11 cellular contexts compared by ENCODE assay signal in the genomic region with DNA sequence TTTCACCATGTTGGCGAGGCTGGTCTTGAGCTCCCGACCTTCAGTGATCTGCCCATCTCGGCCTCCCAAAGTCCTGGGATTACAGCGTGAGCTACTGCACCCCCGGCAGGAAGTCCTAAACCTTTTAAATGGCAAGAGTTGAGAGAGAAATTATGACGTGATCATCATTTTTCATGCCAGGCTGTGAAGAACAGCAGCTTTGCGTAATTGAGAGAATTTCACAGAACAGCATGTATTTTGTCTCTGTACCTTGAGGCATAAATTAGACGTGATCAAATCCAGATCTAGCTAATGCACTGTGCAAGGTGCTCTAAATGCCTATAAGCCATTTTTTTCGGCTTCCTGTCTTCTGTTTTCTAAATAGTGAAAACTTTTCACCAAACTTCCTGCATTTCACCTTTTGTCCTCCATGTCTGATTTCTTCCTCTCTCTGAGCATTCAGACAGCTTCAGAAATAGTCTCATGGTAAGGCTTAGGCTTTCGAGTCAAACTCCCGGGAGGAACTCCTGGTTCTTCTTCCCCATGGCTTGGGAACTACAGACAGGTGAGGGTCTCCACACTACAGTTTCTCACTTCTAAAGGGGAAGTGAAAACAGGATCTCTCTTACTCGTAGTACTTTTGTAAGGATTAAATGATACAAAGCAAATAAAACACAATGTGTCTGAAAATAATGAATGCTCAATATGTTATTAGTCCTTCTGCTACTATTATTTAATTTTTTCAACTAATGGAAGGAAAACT. TPM values are rescaled to one million over a fixed set of nuclear protein-coding genes. Genes with fewer than 3 reads are reported as not detected.
DNase-seq lines count a peak whose midpoint lies in the region; ATAC-seq lines count a peak whose summit lies in the region.
"Had no signal": no experiment of that assay in that cellular context is flagged by ENCODE, and none has a peak within 500 bp of the region (broad histone marks: within the 10 kb centered on the region; RNA-seq: fewer than 3 reads in every experiment).

No MANE protein-coding gene starts in this region.

- peak overlapping the region; percentile 7 for H3K27ac ChIP-seq in temporal lobe (ENCODE audit: low read depth, low read length)
- H3K27ac ChIP-seq: cardiac muscle cell, vagina had no signal

- ATAC-seq in effector memory CD8-positive, alpha-beta T cell (replicated peaks), result peak; percentile 47
- ATAC-seq in HG03571 (IDR thresholded peaks at IDR 0.05; ENCODE audit: unreplicated experiment) (no peak), HG03457 (IDR thresholded peaks at IDR 0.05; ENCODE audit: unreplicated experiment) (no peak)

- H3K27ac Mint-ChIP-seq in activated naive CD4-positive, alpha-beta T cell treated with anti-CD3 and anti-CD28 coated beads, Interleukin-2, amount 10 ng/mL, durations not matched to agents 7 days and 5 days, result peak overlapping the region; percentile 55
- peak overlapping the region; percentile 5 to 73 for H3K27ac Mint-ChIP-seq in effector memory CD8-positive, alpha-beta T cell

- CTCF ChIA-PET in activated naive CD4-positive, alpha-beta T cell treated with anti-CD3 and anti-CD28 coated beads, Interleukin-2, amount 10 ng/mL, durations not matched to agents 7 days and 5 days (lab: Charles Lee), result no interaction called here

- H3K4me3 Mint-ChIP-seq in activated naive CD4-positive, alpha-beta T cell treated with anti-CD3 and anti-CD28 coated beads, Interleukin-2, amount 10 ng/mL, durations not matched to agents 7 days and 5 days, result peak overlapping the region; percentile 16
- peak overlapping the region in 1 of 2 donors; percentile 48 for H3K4me3 Mint-ChIP-seq in effector memory CD8-positive, alpha-beta T cell

- H3K9me3 Mint-ChIP-seq in activated naive CD4-positive, alpha-beta T cell treated with anti-CD3 and anti-CD28 coated beads, Interleukin-2, amount 10 ng/mL, durations not matched to agents 7 days and 5 days, result no peaks in the 10 kb centered on the region
- H3K9me3 Mint-ChIP-seq in effector memory CD8-positive, alpha-beta T cell, result no peaks in the 10 kb centered on the region

- no peak for DNase-seq in activated naive CD4-positive, alpha-beta T cell treated with anti-CD3 and anti-CD28 coated beads, Interleukin-2, amount 10 ng/mL, durations not matched to agents 7 days and 5 days
- no peak for DNase-seq in activated naive CD4-positive, alpha-beta T cell treated with anti-CD3 and anti-CD28 coated beads, Interleukin-2, amount 50 U/mL, for 16 hours
- DNase-seq in SK-N-DZ (ENCODE audit: low spot score) (peak; percentile 18), NCI-H748 treated with DMSO at 0.1 percent for 48 hours (lab: John Stamatoyannopoulos, UW) (no peak)
- DNase-seq in effector memory CD8-positive, alpha-beta T cell, result no peak
- DNase-seq: AML-193 had no signal

- peaks cover 3% of the 10 kb centered on the region for H3K36me3 Mint-ChIP-seq in activated naive CD4-positive, alpha-beta T cell treated with anti-CD3 and anti-CD28 coated beads, Interleukin-2, amount 10 ng/mL, durations not matched to agents 7 days and 5 days
- H3K36me3 Mint-ChIP-seq in effector memory CD8-positive, alpha-beta T cell (ENCODE audit: insufficient read depth), result peaks cover 2% of the 10 kb centered on the region

- H3K4me1 Mint-ChIP-seq in activated naive CD4-positive, alpha-beta T cell treated with anti-CD3 and anti-CD28 coated beads, Interleukin-2, amount 10 ng/mL, durations not matched to agents 7 days and 5 days, result peaks cover 23% of the 10 kb centered on the region
- H3K4me1 Mint-ChIP-seq in effector memory CD8-positive, alpha-beta T cell (ENCODE audit: low read depth in 2 of 2), result peaks cover 25 to 35% of the 10 kb centered on the region in 2 donors

- no peaks in the 10 kb centered on the region for H3K27me3 Mint-ChIP-seq in activated naive CD4-positive, alpha-beta T cell treated with anti-CD3 and anti-CD28 coated beads, Interleukin-2, amount 10 ng/mL, durations not matched to agents 7 days and 5 days
- no peaks in the 10 kb centered on the region for H3K27me3 Mint-ChIP-seq in effector memory CD8-positive, alpha-beta T cell

RNA-seq across cellular contexts. Expression of gene WDFY2, which starts 51.0 kb away (rescaled TPM):
- 3.0 and 3.1 TPM in 2 replicates for polyA plus RNA-seq in SK-N-DZ (2014; cell fraction: cytosol; rRNA removed)
- 9.2 and 17.3 TPM in 2 replicates for polyA plus RNA-seq in SK-N-DZ (2014; cell fraction: nucleus; rRNA removed)
- total RNA-seq in temporal lobe, result 8.1 TPM
